Comparison of ENCODE assay signal across 24 cellular contexts in the genomic region with DNA sequence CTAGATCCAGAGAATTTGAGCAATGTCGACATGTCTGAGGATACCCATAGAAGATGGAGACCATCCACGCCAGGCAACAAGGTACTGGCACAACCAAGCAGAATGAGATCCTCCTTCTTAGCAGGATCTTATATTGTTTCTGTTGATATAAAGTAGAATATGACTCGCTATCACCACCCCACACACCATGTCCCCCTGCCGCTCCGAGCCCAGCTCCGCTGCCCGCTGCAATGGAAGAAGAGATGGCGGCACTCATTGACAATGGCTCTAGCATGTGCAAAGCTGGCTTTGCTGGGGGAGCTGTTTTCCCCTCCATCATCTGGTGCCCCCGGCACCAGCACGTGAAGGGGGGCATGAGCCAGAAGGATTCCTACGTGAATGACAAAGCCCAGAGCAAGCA.
"Had no signal": no experiment of that assay in that cellular context is flagged by ENCODE, and none has a peak within 500 bp of the region (broad histone marks: within the 10 kb centered on the region; RNA-seq: fewer than 3 reads in every experiment).

No MANE protein-coding gene starts in this region.

- H3K27me3 ChIP-seq: stomach, suprapubic skin, testis, thyroid gland, tibial artery, tibial nerve, transverse colon, upper lobe of left lung, upper lobe of right lung, uterus, vagina had no signal

- H3K27ac ChIP-seq: stomach, suprapubic skin, testis, thoracic aorta, thyroid gland, tibial artery, transverse colon, upper lobe of left lung, upper lobe of right lung, uterus, vagina had no signal

- DNase-seq: stimulated activated CD4-positive, alpha-beta T cell treated with anti-CD3 and anti-CD28 coated beads, Interleukin-2, amount 100 ng/mL, for 48 hours; stimulated activated CD4-positive, alpha-beta T cell treated with anti-CD3 and anti-CD28 coated beads, Interleukin-4, amount 100 ng/mL, for 1 hour; stimulated activated CD4-positive, alpha-beta T cell treated with anti-CD3 and anti-CD28 coated beads, Interleukin-4, amount 100 ng/mL, for 24 hours; stimulated activated CD4-positive, alpha-beta T cell treated with anti-CD3 and anti-CD28 coated beads, Interleukin-4, amount 100 ng/mL, for 4 hours; stimulated activated CD8-positive, alpha-beta memory T cell treated with anti-CD3 and anti-CD28 coated beads, Interleukin-4, amount 100 ng/mL, for 48 hours; stimulated activated naive B cell treated with anti-CD40 and anti-IgM and Interleukin-4, amounts not matched to agents 10 μg/mL and 1 μg/mL and 100 μg/mL, for 72 hours; stimulated activated naive CD4-positive, alpha-beta T cell; stimulated activated naive CD4-positive, alpha-beta T cell treated with Interleukin-2 at 50 U/mL for 16 hours; stimulated activated naive CD8-positive, alpha-beta T cell treated with anti-CD3 and anti-CD28 coated beads, Interleukin-15, amount 100 ng/mL, for 72 hours; stimulated activated naive CD8-positive, alpha-beta T cell treated with anti-CD3 and anti-CD28 coated beads, Interleukin-15, Interleukin-2, amounts not matched to agents 100 U/mL and 50 U/mL, for 24 hours; stomach; substantia nigra; testis; thyroid gland; tibial artery; transverse colon; trophoblast cell; upper lobe of right lung; uterus had no signal

- H3K9me3 ChIP-seq: testis, thoracic aorta, thyroid gland, tibial artery, transverse colon, upper lobe of left lung, upper lobe of right lung, uterus, vagina had no signal

- H3K4me3 ChIP-seq: stomach, suprapubic skin, testis, thoracic aorta, thyroid gland, tibial artery, tibial nerve, transverse colon, upper lobe of left lung, upper lobe of right lung, uterus, vagina had no signal

- H3K4me1 ChIP-seq: suprapubic skin, testis, thyroid gland, tibial nerve, upper lobe of left lung, upper lobe of right lung, uterus, vagina had no signal

- H3K36me3 ChIP-seq: stomach, suprapubic skin, thoracic aorta, thyroid gland, tibial artery, tibial nerve, transverse colon, upper lobe of left lung, upper lobe of right lung, uterus, vagina had no signal
